In the genomic region with DNA sequence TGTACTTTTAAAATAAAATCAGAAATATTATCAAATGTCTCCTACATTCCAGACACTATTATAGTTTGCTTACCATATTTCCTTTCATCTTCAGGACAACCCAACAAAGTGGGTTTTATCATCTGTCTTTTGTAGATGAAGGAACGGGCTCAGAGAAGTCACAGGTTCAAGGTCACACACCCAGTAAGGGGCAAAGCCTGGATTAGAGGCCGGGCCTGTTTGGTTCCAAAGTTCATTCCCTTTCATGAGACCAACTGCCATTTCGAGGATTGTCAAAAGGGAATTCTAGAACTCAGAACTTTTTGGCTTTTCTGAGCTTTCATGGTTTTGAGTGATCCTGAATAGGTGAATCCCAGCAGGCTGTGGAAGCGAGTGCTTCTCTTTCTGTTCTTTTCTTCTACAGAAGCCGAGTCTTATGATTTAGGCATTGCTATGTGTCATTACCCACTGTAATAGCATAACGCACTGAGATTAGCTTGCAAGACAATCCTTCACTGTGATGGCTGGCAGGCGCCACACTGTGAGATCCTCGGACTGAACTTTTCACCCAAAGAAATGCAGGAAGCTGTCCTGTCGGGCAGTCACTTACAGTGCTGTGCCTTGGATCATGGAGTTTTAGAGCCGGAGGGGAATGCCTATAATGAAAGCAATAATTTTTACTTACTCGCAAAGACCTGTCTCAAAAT, we compare ENCODE assay signal across 1 cellular context.
TF ChIP-seq lines count a peak whose summit lies in the region.

No MANE protein-coding gene starts in this region.

TF ChIP-seq in neural cell, 6 proteins besides CTCF, POLR2A, EP300 and RAD21:
- TF ChIP-seq, protein P1, sequence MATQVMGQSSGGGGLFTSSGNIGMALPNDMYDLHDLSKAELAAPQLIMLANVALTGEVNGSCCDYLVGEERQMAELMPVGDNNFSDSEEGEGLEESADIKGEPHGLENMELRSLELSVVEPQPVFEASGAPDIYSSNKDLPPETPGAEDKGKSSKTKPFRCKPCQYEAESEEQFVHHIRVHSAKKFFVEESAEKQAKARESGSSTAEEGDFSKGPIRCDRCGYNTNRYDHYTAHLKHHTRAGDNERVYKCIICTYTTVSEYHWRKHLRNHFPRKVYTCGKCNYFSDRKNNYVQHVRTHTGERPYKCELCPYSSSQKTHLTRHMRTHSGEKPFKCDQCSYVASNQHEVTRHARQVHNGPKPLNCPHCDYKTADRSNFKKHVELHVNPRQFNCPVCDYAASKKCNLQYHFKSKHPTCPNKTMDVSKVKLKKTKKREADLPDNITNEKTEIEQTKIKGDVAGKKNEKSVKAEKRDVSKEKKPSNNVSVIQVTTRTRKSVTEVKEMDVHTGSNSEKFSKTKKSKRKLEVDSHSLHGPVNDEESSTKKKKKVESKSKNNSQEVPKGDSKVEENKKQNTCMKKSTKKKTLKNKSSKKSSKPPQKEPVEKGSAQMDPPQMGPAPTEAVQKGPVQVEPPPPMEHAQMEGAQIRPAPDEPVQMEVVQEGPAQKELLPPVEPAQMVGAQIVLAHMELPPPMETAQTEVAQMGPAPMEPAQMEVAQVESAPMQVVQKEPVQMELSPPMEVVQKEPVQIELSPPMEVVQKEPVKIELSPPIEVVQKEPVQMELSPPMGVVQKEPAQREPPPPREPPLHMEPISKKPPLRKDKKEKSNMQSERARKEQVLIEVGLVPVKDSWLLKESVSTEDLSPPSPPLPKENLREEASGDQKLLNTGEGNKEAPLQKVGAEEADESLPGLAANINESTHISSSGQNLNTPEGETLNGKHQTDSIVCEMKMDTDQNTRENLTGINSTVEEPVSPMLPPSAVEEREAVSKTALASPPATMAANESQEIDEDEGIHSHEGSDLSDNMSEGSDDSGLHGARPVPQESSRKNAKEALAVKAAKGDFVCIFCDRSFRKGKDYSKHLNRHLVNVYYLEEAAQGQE (IDR thresholded peaks at IDR 0.05; ENCODE audit: borderline replicate concordance), result peak; percentile 51
- no peak for TF ChIP-seq TAF1 (IDR thresholded peaks at IDR 0.05; ENCODE audit: low read depth)
- TF ChIP-seq SMC3 (conservative IDR thresholded peaks at IDR 0.05; ENCODE audit: poor library complexity), result no peak
- peak; percentile 59 for TF ChIP-seq POLR2AphosphoS5 (IDR thresholded peaks at IDR 0.05)
- TF ChIP-seq MXI1 (conservative IDR thresholded peaks at IDR 0.05; ENCODE audit: poor library complexity, severe bottlenecking), result no peak
- TF ChIP-seq EZH2 (IDR thresholded peaks at IDR 0.05; ENCODE audit: borderline replicate concordance, insufficient read depth, low read length, poor library complexity, severe bottlenecking), result no peak
